ENCODE assay signal across 10 cellular contexts in the genomic region with DNA sequence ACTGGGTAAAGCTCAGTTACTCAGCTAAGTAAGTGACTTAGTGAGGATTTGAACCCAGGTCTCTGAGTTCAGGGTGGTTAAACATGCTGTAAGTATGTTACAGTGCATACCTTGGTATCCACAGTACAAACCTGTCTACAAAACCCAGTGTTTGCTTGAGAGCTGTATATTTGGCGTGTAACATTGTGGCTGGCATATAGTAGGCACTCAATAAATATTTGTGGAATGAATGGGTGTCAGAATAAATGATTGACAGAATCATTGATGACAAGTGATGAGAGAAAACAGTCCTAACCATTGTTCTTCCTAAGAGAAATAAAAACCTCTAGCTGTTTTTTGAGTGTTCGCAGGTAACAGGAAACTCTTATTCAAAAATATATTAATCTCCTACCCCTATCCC.
DNase-seq lines count a peak whose midpoint lies in the region; ATAC-seq, FAIRE-seq and TF ChIP-seq lines count a peak whose summit lies in the region.
"Had no signal": no experiment of that assay in that cellular context is flagged by ENCODE, and none has a peak within 500 bp of the region (broad histone marks: within the 10 kb centered on the region; RNA-seq: fewer than 3 reads in every experiment).

No MANE protein-coding gene starts in this region.

- H3K4me2 ChIP-seq in BLaER1 (peak overlapping the region; percentile 87), K562 (ENCODE audit: insufficient read depth, low read length) (peak overlapping the region; percentile 82)

- peaks cover 5% of the 10 kb centered on the region for H3K27me3 Mint-ChIP-seq in nephron (ENCODE audit: low read depth)

- peaks cover 42% of the 10 kb centered on the region for H3K79me2 ChIP-seq in K562 (ENCODE audit: control insufficient read depth, insufficient read depth, low read length)

- peaks cover 33% of the 10 kb centered on the region for H3K4me1 Mint-ChIP-seq in nephron

- in situ Hi-C loops in K562 (cut with MboI) = no loop called here

- TF ChIP-seq POLR2A in K562 (conservative IDR thresholded peaks at IDR 0.05) = no peak

- FAIRE-seq in K562 (lab: Jason Lieb, UNC) = no peak
- FAIRE-seq: G401.6 had no signal

- H3K9me3 Mint-ChIP-seq in nephron = peaks cover 7% of the 10 kb centered on the region

- WGBS in K562 (ENCODE audit: insufficient coverage, low coverage, missing lambda C conversion rate) = 85% methylated on average over 2 of the region's 2 CpGs
- 88 to 90% methylated on average over 2 of the region's 2 CpGs for WGBS in aorta, 2 donors

- TF ChIP-seq RAD21 in K562 (CRISPR knock-in tag; conservative IDR thresholded peaks at IDR 0.05 in 1 of 2, IDR thresholded peaks at IDR 0.05 in 1 of 2) = no peak

- H3K4me1 ChIP-seq in BLaER1 = peaks cover 56% of the 10 kb centered on the region
- H3K4me1 ChIP-seq in HUES48 (ENCODE audit: control insufficient read depth, insufficient read depth, low read length) = peaks cover 17% of the 10 kb centered on the region
- peaks cover 29 to 42% of the 10 kb centered on the region in 2 experiments for H3K4me1 ChIP-seq in K562 (replicated peaks in 1 of 2; ENCODE audit: control insufficient read depth in 2 of 2, insufficient read depth in 2 of 2, low read length in 2 of 2)
- no peaks in the 10 kb centered on the region for H3K4me1 ChIP-seq in aorta (ENCODE audit: control insufficient read depth in 1 of 2, insufficient read depth in 2 of 2, low read length in 2 of 2)

- TF ChIP-seq CTCF in K562 (IDR thresholded peaks at IDR 0.05 in 2 of 3, conservative IDR thresholded peaks at IDR 0.05 in 1 of 3; ENCODE audit: insufficient read depth in 2 of 3, low read depth in 1 of 3, low read length in 3 of 3) (no peak), nephron (IDR thresholded peaks at IDR 0.05; ENCODE audit: unreplicated experiment in 3 of 3) (no peak)

- no peaks in the 10 kb centered on the region for H3K9me1 ChIP-seq in K562 (ENCODE audit: control insufficient read depth, insufficient read depth, low read length)

- DNase-seq in K562 (ENCODE audit: extremely low read depth in 1 of 4, low spot score in 3 of 4) (no peak), DMS 273 (lab: John Stamatoyannopoulos, UW; ENCODE audit: unreplicated experiment) (no peak), A172 (ENCODE audit: low spot score) (no peak), aorta (no peak), NCI-H2029 treated with DMSO at 0.1 percent for 48 hours (lab: John Stamatoyannopoulos, UW) (no peak)

- BruUV-seq in K562 (replicated peaks; lab: Mats Ljungman, UMichigan) = TSS peak; percentile 49

- no peaks in the 10 kb centered on the region for H4K20me1 ChIP-seq in BLaER1
- H4K20me1 ChIP-seq in K562 (replicated peaks; ENCODE audit: control insufficient read depth, insufficient read depth, low read length) = no peaks in the 10 kb centered on the region

- H3K9me3 ChIP-seq in BLaER1 (peaks cover 38% of the 10 kb centered on the region), HUES48 (ENCODE audit: control insufficient read depth, insufficient read depth, low read length) (peaks cover 8% of the 10 kb centered on the region; the same call in 1 of the 2 replicates), K562 (replicated peaks; ENCODE audit: control insufficient read depth, insufficient read depth, low read depth, low read length) (peaks cover 3% of the 10 kb centered on the region), aorta (ENCODE audit: control insufficient read depth, low read length) (no peaks in the 10 kb centered on the region)

- peak overlapping the region; percentile 75 to 96 (median 88) for H3K27ac Mint-ChIP-seq in nephron

- intact Hi-C loops in K562 (cut with micrococcal nuclease) (loop anchor here (10.0 kb wide), 2 partner anchors 163 to 287 kb away; no protein-coding TSS in a partner anchor), aorta (cut with DNase I) (no loop called here)

- H3K9ac ChIP-seq in BLaER1 = peak overlapping the region; percentile 97
- no peak overlapping the region for H3K9ac ChIP-seq in HUES48 (ENCODE audit: low read depth, low read length)
- H3K9ac ChIP-seq in K562 (ENCODE audit: insufficient read depth in 1 of 2, low read depth in 2 of 2, low read length in 2 of 2) = peak overlapping the region; percentile 94 to 97; a peak in 3 of 4 replicates

- POLR2A ChIA-PET in K562 (lab: Yijun Ruan, JAX) = interaction anchor here (0.6 to 2.3 kb wide), 7 partner anchors 9 to 90 kb away, joined by 3 to 7 read pairs (median 3); no protein-coding TSS in a partner anchor

- ATAC-seq in K562 = no peak
- no peak for ATAC-seq in aorta (ENCODE audit: low FRiP score)

- H3K4me3 ChIP-seq in BLaER1 (peak overlapping the region; percentile 73), HUES48 (ENCODE audit: low read depth, low read length) (peak overlapping the region; percentile 66), K562 (peak overlapping the region; percentile 48; the same call in 1 of the 2 replicates), aorta (ENCODE audit: low read length in 2 of 2) (no peak overlapping the region)

- H3K36me3 Mint-ChIP-seq in nephron (ENCODE audit: low read depth) = no peaks in the 10 kb centered on the region

- H3K27me3 ChIP-seq in BLaER1 = no peaks in the 10 kb centered on the region
- H3K27me3 ChIP-seq in HUES48 (ENCODE audit: control insufficient read depth, insufficient read depth, low read length) = peaks cover 10% of the 10 kb centered on the region
- no peaks in the 10 kb centered on the region for H3K27me3 ChIP-seq in K562 (ENCODE audit: control insufficient read depth in 2 of 2, insufficient read depth in 2 of 2, low read length in 2 of 2)
- H3K27me3 ChIP-seq in aorta (ENCODE audit: control insufficient read depth in 1 of 2, insufficient read depth in 2 of 2, low read length in 1 of 2) = no peaks in the 10 kb centered on the region

- no peak for TF ChIP-seq EP300 in K562 (IDR thresholded peaks at IDR 0.05; ENCODE audit: low read length)

- H3K36me3 ChIP-seq in BLaER1 (no peaks in the 10 kb centered on the region), HUES48 (ENCODE audit: control insufficient read depth, insufficient read depth, low read length) (no peaks in the 10 kb centered on the region), K562 (ENCODE audit: control insufficient read depth, insufficient read depth, low read length) (no peaks in the 10 kb centered on the region), aorta (ENCODE audit: control insufficient read depth in 1 of 2, insufficient read depth in 2 of 2, low read length in 1 of 2) (no peaks in the 10 kb centered on the region)

- H3K27ac ChIP-seq in BLaER1 = peak overlapping the region; percentile 99
- no peak overlapping the region for H3K27ac ChIP-seq in HUES48 (ENCODE audit: low read depth, low read length)
- peak overlapping the region; percentile 99 for H3K27ac ChIP-seq in K562 (ENCODE audit: extremely low read depth, low read depth, low read length)
- peak overlapping the region in 1 of 2 donors; percentile 42 for H3K27ac ChIP-seq in aorta (ENCODE audit: low read depth in 1 of 2, low read length in 2 of 2)
- H3K27ac ChIP-seq: epithelial cell of prostate had no signal

- peak overlapping the region; percentile 72 for H2AFZ ChIP-seq in K562 (ENCODE audit: low read depth, low read length)

- CTCF ChIA-PET in K562 (lab: Yijun Ruan, JAX; ENCODE audit: low intra/inter-chr PET ratio) = no interaction called here

- H3K4me3 Mint-ChIP-seq in nephron = peak overlapping the region; percentile 81 to 88 (median 88)

TF ChIP-seq in K562, 482 proteins besides CTCF, POLR2A, EP300 and RAD21:
- TF ChIP-seq KDM2B (CRISPR knock-in tag; IDR thresholded peaks at IDR 0.05) (no peak), BCOR (IDR thresholded peaks at IDR 0.05) (0 out of 2 replicates have a peak, but pooled peaks have one; percentile 2), ZNF146 (CRISPR knock-in tag; IDR thresholded peaks at IDR 0.05; ENCODE audit: unreplicated experiment) (no peak), CREB1 (IDR thresholded peaks at IDR 0.05) (no peak), CREB1 (CRISPR knock-in tag; IDR thresholded peaks at IDR 0.05) (0 out of 2 replicates have a peak, but pooled peaks have one; percentile 7)
- TF ChIP-seq, protein P1, sequence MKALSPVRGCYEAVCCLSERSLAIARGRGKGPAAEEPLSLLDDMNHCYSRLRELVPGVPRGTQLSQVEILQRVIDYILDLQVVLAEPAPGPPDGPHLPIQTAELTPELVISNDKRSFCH (CRISPR knock-in tag; IDR thresholded peaks at IDR 0.05) = no peak
- TF ChIP-seq, protein P1 (tag; IDR thresholded peaks at IDR 0.05) = 0 out of 2 replicates have a peak, but pooled peaks have one; percentile 0

Comparison
In these comparisons a context has a peak if more than half of its experiments do, and no peak if none do; other contexts are left out.
1. H3K4me3 ChIP-seq: peak in BLaER1 (single experiment), HUES48 (single experiment) and K562 (single experiment); none in aorta (0 of 2).